1 cellular context compared by ENCODE assay signal in the genomic region with DNA sequence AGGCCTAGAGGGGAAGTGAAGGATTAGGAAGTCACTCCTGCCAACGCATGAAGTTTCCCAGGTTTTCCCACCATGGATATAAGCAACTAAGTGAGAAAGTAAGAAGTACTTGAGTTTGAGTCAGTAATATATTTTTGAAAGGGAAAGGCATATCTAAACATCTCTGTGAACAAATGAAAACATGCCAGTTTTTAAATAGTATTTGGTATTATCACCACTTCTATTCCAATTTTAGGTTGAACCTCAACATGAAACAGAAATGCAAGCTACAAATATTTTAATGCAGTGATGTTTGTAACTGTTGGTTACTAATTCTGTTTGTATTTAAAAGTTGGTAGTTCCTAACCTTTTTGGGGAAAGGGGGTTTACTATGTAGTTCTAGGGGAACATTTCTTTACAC.
TF ChIP-seq lines count a peak whose summit lies in the region.

No MANE protein-coding gene starts in this region.

TF ChIP-seq in SK-N-SH, 30 proteins besides CTCF, POLR2A, EP300 and RAD21 (continued from another document):
- TF ChIP-seq, protein P1, sequence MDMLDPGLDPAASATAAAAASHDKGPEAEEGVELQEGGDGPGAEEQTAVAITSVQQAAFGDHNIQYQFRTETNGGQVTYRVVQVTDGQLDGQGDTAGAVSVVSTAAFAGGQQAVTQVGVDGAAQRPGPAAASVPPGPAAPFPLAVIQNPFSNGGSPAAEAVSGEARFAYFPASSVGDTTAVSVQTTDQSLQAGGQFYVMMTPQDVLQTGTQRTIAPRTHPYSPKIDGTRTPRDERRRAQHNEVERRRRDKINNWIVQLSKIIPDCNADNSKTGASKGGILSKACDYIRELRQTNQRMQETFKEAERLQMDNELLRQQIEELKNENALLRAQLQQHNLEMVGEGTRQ (IDR thresholded peaks at IDR 0.05; ENCODE audit: borderline replicate concordance, low read depth, low read length) = no peak
- TF ChIP-seq EZH2phosphoT487 (IDR thresholded peaks at IDR 0.05; ENCODE audit: borderline replicate concordance, low read depth) = no peak
- TF ChIP-seq, protein P2, sequence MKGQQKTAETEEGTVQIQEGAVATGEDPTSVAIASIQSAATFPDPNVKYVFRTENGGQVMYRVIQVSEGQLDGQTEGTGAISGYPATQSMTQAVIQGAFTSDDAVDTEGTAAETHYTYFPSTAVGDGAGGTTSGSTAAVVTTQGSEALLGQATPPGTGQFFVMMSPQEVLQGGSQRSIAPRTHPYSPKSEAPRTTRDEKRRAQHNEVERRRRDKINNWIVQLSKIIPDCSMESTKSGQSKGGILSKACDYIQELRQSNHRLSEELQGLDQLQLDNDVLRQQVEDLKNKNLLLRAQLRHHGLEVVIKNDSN (IDR thresholded peaks at IDR 0.05; ENCODE audit: borderline replicate concordance, low read depth) = no peak
- TF ChIP-seq RFX5 (IDR thresholded peaks at IDR 0.05; ENCODE audit: low read length) = no peak
- peak; percentile 86 for TF ChIP-seq TCF12 (IDR thresholded peaks at IDR 0.05)
- peak; percentile 65 for TF ChIP-seq NFIC (IDR thresholded peaks at IDR 0.05; ENCODE audit: borderline replicate concordance)
- TF ChIP-seq, protein P3, sequence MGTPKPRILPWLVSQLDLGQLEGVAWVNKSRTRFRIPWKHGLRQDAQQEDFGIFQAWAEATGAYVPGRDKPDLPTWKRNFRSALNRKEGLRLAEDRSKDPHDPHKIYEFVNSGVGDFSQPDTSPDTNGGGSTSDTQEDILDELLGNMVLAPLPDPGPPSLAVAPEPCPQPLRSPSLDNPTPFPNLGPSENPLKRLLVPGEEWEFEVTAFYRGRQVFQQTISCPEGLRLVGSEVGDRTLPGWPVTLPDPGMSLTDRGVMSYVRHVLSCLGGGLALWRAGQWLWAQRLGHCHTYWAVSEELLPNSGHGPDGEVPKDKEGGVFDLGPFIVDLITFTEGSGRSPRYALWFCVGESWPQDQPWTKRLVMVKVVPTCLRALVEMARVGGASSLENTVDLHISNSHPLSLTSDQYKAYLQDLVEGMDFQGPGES (IDR thresholded peaks at IDR 0.05; ENCODE audit: low read depth, low read length) = no peak
- TF ChIP-seq SIN3A (IDR thresholded peaks at IDR 0.05; ENCODE audit: borderline replicate concordance, low read depth, low read length) = no peak
- TF ChIP-seq FOXJ3 (CRISPR knock-in tag; IDR thresholded peaks at IDR 0.05) = no peak
- TF ChIP-seq GABPA (IDR thresholded peaks at IDR 0.05; ENCODE audit: low read depth) = no peak
- TF ChIP-seq, protein P4, sequence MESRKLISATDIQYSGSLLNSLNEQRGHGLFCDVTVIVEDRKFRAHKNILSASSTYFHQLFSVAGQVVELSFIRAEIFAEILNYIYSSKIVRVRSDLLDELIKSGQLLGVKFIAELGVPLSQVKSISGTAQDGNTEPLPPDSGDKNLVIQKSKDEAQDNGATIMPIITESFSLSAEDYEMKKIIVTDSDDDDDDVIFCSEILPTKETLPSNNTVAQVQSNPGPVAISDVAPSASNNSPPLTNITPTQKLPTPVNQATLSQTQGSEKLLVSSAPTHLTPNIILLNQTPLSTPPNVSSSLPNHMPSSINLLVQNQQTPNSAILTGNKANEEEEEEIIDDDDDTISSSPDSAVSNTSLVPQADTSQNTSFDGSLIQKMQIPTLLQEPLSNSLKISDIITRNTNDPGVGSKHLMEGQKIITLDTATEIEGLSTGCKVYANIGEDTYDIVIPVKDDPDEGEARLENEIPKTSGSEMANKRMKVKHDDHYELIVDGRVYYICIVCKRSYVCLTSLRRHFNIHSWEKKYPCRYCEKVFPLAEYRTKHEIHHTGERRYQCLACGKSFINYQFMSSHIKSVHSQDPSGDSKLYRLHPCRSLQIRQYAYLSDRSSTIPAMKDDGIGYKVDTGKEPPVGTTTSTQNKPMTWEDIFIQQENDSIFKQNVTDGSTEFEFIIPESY (IDR thresholded peaks at IDR 0.05; ENCODE audit: borderline replicate concordance, low read depth) = no peak
- no peak for TF ChIP-seq MXI1 (IDR thresholded peaks at IDR 0.05; ENCODE audit: low read depth, low read length)
